ENCODE assay signal across 8 cellular contexts in genomic region chr4:141711211-141711610, GRCh38.
A peak's percentile ranks its signal among the peaks of the same experiment; 100 is the strongest.
DNase-seq lines count a peak whose midpoint lies in the region; ATAC-seq, FAIRE-seq and TF ChIP-seq lines count a peak whose summit lies in the region.

No MANE protein-coding gene starts in this region.

- H3K4me3 ChIP-seq in PC-3 (ENCODE audit: low read length): no peak overlapping the region
- no peak overlapping the region for H3K4me3 ChIP-seq in heart right ventricle

- peak; percentile 37 for DNase-seq in AG08395 (ENCODE audit: low spot score)
- peak; percentile 61 for DNase-seq in PC-3
- DNase-seq in heart right ventricle: no peak
- DNase-seq in SK-N-DZ (ENCODE audit: low spot score): no peak
- no peak for DNase-seq in stimulated activated CD4-positive, alpha-beta T cell treated with anti-CD3 and anti-CD28 coated beads, Interleukin-2, amount 100 ng/mL, for 24 hours
- DNase-seq in stimulated activated CD4-positive, alpha-beta T cell treated with anti-CD3 and anti-CD28 coated beads, Interleukin-1b, Interleukin-23, amount 100 ng/mL, for 48 hours: no peak
- DNase-seq in H54 (ENCODE audit: insufficient read length, low spot score): no peak

- 53 to 65% methylated on average over 1 of the region's 1 CpG for WGBS in heart right ventricle, 2 donors

- no peak for FAIRE-seq in H54 (lab: Jason Lieb, UNC)

- no peaks in the 10 kb centered on the region for H4K20me1 ChIP-seq in PC-3 (ENCODE audit: low read length)

- H3K36me3 ChIP-seq in PC-3 (ENCODE audit: low read depth, low read length) (peaks cover 3% of the 10 kb centered on the region; the same call in 1 of the 2 replicates), heart right ventricle (no peaks in the 10 kb centered on the region)

- H3K4me2 ChIP-seq in PC-3 (ENCODE audit: low read length): no peak overlapping the region

- POLR2A ChIA-PET in PC-3 (lab: Charles Lee; ENCODE audit: unreplicated experiment): no interaction called here

- TF ChIP-seq CTCF in PC-3 (conservative IDR thresholded peaks at IDR 0.05; ENCODE audit: low read depth, low read length) (peak; percentile 76), heart right ventricle (IDR thresholded peaks at IDR 0.05) (peak; percentile 19 to 75 (median 68))

- TF ChIP-seq POLR2A in H54 (IDR thresholded peaks at IDR 0.05; ENCODE audit: low read depth, low read length): no peak

- H3K9me2 ChIP-seq in PC-3 (replicated peaks; ENCODE audit: low read length): no peaks in the 10 kb centered on the region

- intact Hi-C loops in PC-3 (cut with micrococcal nuclease): loop anchor here (1.0 to 10.0 kb wide), 5 partner anchors 74 to 404 kb away; partner anchors contain the start of gene IL15
- intact Hi-C loops in heart right ventricle (cut with DNase I): loop anchor here in 8 of 10 donors (2.0 to 10.0 kb wide), 5 partner anchors 364 to 549 kb away; no protein-coding TSS in a partner anchor

- ATAC-seq in GM19395 (IDR thresholded peaks at IDR 0.05; ENCODE audit: unreplicated experiment) (peak; percentile 60), PC-3 (peak; percentile 50), heart right ventricle (peak in 1 of 8 donors; percentile 44)

- CTCF ChIA-PET in PC-3 (lab: Charles Lee): interaction anchor here (0.7 to 2.1 kb wide), 2 partner anchors 283 to 365 kb away, joined by 3 to 9 read pairs; no protein-coding TSS in a partner anchor

- no peaks in the 10 kb centered on the region for H3K79me2 ChIP-seq in PC-3 (ENCODE audit: low read length)

- no peaks in the 10 kb centered on the region for H3F3A ChIP-seq in PC-3 (ENCODE audit: low read length, unreplicated experiment)

- H3K27me3 ChIP-seq in PC-3 (ENCODE audit: low read length) (no peaks in the 10 kb centered on the region), heart right ventricle (no peaks in the 10 kb centered on the region)

- H3K9ac ChIP-seq in PC-3 (ENCODE audit: low read length): no peak overlapping the region

- H3K27ac ChIP-seq in PC-3 (ENCODE audit: low read length): no peak overlapping the region
- no peak overlapping the region for H3K27ac ChIP-seq in heart right ventricle

- H3K4me1 ChIP-seq in PC-3 (ENCODE audit: insufficient read depth, low read length) (peaks cover 24% of the 10 kb centered on the region), heart right ventricle (peaks cover 0 to 3% (median 0%) of the 10 kb centered on the region in 9 donors)

- BruUV-seq in PC-3 (replicated peaks; lab: Mats Ljungman, UMichigan): no TSS peak

- no peak overlapping the region for H2AFZ ChIP-seq in PC-3 (ENCODE audit: low read length)

- 0 out of 2 replicates have a peak, but pooled peaks cover 5% of the 10 kb centered on the region for H3K9me3 ChIP-seq in PC-3 (ENCODE audit: low read length)
- H3K9me3 ChIP-seq in heart right ventricle: peaks cover 0 to 16% (median 12%) of the 10 kb centered on the region in 11 donors

Comparison
In these comparisons a context has a peak if more than half of its experiments do, and no peak if none do; other contexts are left out.
1. DNase-seq: peak in AG08395 (single experiment) and PC-3 (single experiment); none in heart right ventricle (0 of 2), SK-N-DZ (single experiment), stimulated activated CD4-positive, alpha-beta T cell treated with anti-CD3 and anti-CD28 coated beads, Interleukin-2, amount 100 ng/mL, for 24 hours (0 of 2), stimulated activated CD4-positive, alpha-beta T cell treated with anti-CD3 and anti-CD28 coated beads, Interleukin-1b, Interleukin-23, amount 100 ng/mL, for 48 hours (single experiment) and H54 (single experiment).